ENCODE assay signal across 16 cellular contexts in genomic region chr5:902129-902916, GRCh38.
"Had no signal": no experiment of that assay in that cellular context is flagged by ENCODE, and none has a peak within 500 bp of the region (broad histone marks: within the 10 kb centered on the region; RNA-seq: fewer than 3 reads in every experiment).

No MANE protein-coding gene starts in this region.

- H3K27me3 Mint-ChIP-seq: activated CD4-positive, alpha-beta memory T cell treated with anti-CD3 and anti-CD28 coated beads, Interleukin-2, amount 10 ng/mL, durations not matched to agents 7 days and 5 days; activated T-cell treated with anti-CD3 and anti-CD28 coated beads, Interleukin-2, amount 50 U/mL, for 24 hours; dendritic cell treated with granulocyte-macrophage colony-stimulating factor and Interleukin-4, amounts not matched to agents 40 ng/mL and 50 ng/mL, for 4 days; naive thymus-derived CD8-positive, alpha-beta T cell had no signal

- ATAC-seq: activated naive CD4-positive, alpha-beta T cell treated with anti-CD3 and anti-CD28 coated beads, Interleukin-2, amount 50 U/mL, for 72 hours; esophagus mucosa; naive thymus-derived CD8-positive, alpha-beta T cell; stimulated activated effector memory CD8-positive, alpha-beta T cell treated with anti-CD3 and anti-CD28 coated beads, Interleukin-12 subunit alpha, Interleukin-12 subunit beta, amount 100 ng/mL, for 72 hours had no signal

- H3K27me3 ChIP-seq: adrenal gland, breast epithelium, gastrocnemius medialis, ovary, right lobe of liver, upper lobe of left lung had no signal

- H3K4me1 Mint-ChIP-seq: activated CD4-positive, alpha-beta memory T cell treated with anti-CD3 and anti-CD28 coated beads, Interleukin-2, amount 10 ng/mL, durations not matched to agents 7 days and 5 days had no signal

- DNase-seq: activated CD4-positive, CD25-positive, alpha-beta regulatory T cell; activated T-cell treated with anti-CD3 and anti-CD28 coated beads, Interleukin-2, amount 50 U/mL, for 24 hours had no signal

- H3K4me3 ChIP-seq: adrenal gland, breast epithelium, gastrocnemius medialis, ovary, right lobe of liver, smooth muscle cell, thoracic aorta, upper lobe of left lung had no signal

- H3K27ac ChIP-seq: adrenal gland, breast epithelium, ovary, right lobe of liver, thoracic aorta had no signal

- H3K36me3 ChIP-seq: adrenal gland, breast epithelium, gastrocnemius medialis, ovary, right lobe of liver, thoracic aorta, upper lobe of left lung had no signal

- H3K9me3 Mint-ChIP-seq: activated CD4-positive, alpha-beta memory T cell treated with anti-CD3 and anti-CD28 coated beads, Interleukin-2, amount 10 ng/mL, durations not matched to agents 7 days and 5 days; activated naive CD4-positive, alpha-beta T cell treated with anti-CD3 and anti-CD28 coated beads, Interleukin-2, amount 50 U/mL, for 72 hours; activated T-cell treated with anti-CD3 and anti-CD28 coated beads, Interleukin-2, amount 50 U/mL, for 24 hours; dendritic cell treated with granulocyte-macrophage colony-stimulating factor and Interleukin-4, amounts not matched to agents 40 ng/mL and 50 ng/mL, for 4 days; naive thymus-derived CD8-positive, alpha-beta T cell; stimulated activated effector memory CD8-positive, alpha-beta T cell treated with anti-CD3 and anti-CD28 coated beads, Interleukin-12 subunit alpha, Interleukin-12 subunit beta, amount 100 ng/mL, for 72 hours had no signal

- H3K36me3 Mint-ChIP-seq: naive thymus-derived CD8-positive, alpha-beta T cell had no signal

- H3K27ac Mint-ChIP-seq: activated CD4-positive, alpha-beta memory T cell treated with anti-CD3 and anti-CD28 coated beads, Interleukin-2, amount 10 ng/mL, durations not matched to agents 7 days and 5 days; activated naive CD4-positive, alpha-beta T cell treated with anti-CD3 and anti-CD28 coated beads, Interleukin-2, amount 50 U/mL, for 72 hours; activated T-cell treated with anti-CD3 and anti-CD28 coated beads, Interleukin-2, amount 50 U/mL, for 24 hours; dendritic cell treated with granulocyte-macrophage colony-stimulating factor and Interleukin-4, amounts not matched to agents 40 ng/mL and 50 ng/mL, for 4 days; stimulated activated effector memory CD8-positive, alpha-beta T cell treated with anti-CD3 and anti-CD28 coated beads, Interleukin-12 subunit alpha, Interleukin-12 subunit beta, amount 100 ng/mL, for 72 hours had no signal

- H3K9me3 ChIP-seq: adrenal gland, breast epithelium, gastrocnemius medialis, ovary, right lobe of liver, thoracic aorta, upper lobe of left lung had no signal

- H3K4me3 Mint-ChIP-seq: activated CD4-positive, alpha-beta memory T cell treated with anti-CD3 and anti-CD28 coated beads, Interleukin-2, amount 10 ng/mL, durations not matched to agents 7 days and 5 days; activated T-cell treated with anti-CD3 and anti-CD28 coated beads, Interleukin-2, amount 50 U/mL, for 24 hours; dendritic cell treated with granulocyte-macrophage colony-stimulating factor and Interleukin-4, amounts not matched to agents 40 ng/mL and 50 ng/mL, for 4 days; naive thymus-derived CD8-positive, alpha-beta T cell; stimulated activated effector memory CD8-positive, alpha-beta T cell treated with anti-CD3 and anti-CD28 coated beads, Interleukin-12 subunit alpha, Interleukin-12 subunit beta, amount 100 ng/mL, for 72 hours had no signal

- H3K4me1 ChIP-seq: adrenal gland, breast epithelium, right lobe of liver had no signal
